ENCODE assay signal across 9 cellular contexts in the genomic region with DNA sequence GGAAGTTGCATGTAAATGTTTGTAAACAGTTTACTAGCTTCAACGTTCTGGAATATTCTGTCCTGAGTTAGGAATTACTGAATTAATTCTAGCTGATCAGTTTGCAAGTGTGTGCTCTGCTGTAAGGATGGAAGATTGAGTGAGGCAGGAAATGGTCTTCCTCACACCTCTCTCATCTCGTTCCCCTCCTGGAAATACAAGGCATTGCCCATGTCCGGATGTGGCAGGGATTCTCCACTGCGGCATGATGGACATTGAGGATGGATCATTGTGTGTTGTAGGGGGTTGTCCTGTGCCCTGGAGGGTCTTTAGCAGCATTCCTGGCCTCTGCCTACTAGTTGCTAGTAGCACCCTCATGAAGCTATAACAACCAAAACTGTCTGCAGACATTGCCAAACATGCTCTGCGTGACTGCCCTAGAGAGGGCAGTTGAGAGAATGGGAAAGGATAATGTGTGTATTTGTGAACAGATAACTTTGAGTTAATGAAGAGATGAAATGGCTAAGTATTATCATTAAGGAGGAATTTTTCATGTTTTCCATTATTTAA. TPM values are rescaled to one million over a fixed set of nuclear protein-coding genes. Genes with fewer than 3 reads are reported as not detected.
DNase-seq lines count a peak whose midpoint lies in the region; ATAC-seq and TF ChIP-seq lines count a peak whose summit lies in the region.
"Had no signal": no experiment of that assay in that cellular context is flagged by ENCODE, and none has a peak within 500 bp of the region (broad histone marks: within the 10 kb centered on the region; RNA-seq: fewer than 3 reads in every experiment).

No MANE protein-coding gene starts in this region.

- no peaks in the 10 kb centered on the region for H3K36me3 ChIP-seq in CD4-positive, CD25-positive, alpha-beta regulatory T cell (ENCODE audit: control insufficient read depth, insufficient read depth, low read length)
- no peaks in the 10 kb centered on the region for H3K36me3 ChIP-seq in Panc1 (ENCODE audit: control insufficient read depth, insufficient read depth, low read length)

- peaks cover 35% of the 10 kb centered on the region for H3K36me3 Mint-ChIP-seq in CD4-positive, CD25-positive, alpha-beta regulatory T cell
- peaks cover 25% of the 10 kb centered on the region for H3K36me3 Mint-ChIP-seq in effector memory CD8-positive, alpha-beta T cell (ENCODE audit: insufficient read depth)

- TF ChIP-seq CTCF in Panc1 (IDR thresholded peaks at IDR 0.05), result no peak

- peak overlapping the region; percentile 90 to 98 (median 94) for H3K27ac Mint-ChIP-seq in CD4-positive, CD25-positive, alpha-beta regulatory T cell
- H3K27ac Mint-ChIP-seq in effector memory CD8-positive, alpha-beta T cell, result peak overlapping the region; percentile 96 to 98

- H3K4me1 ChIP-seq in CD4-positive, CD25-positive, alpha-beta regulatory T cell (ENCODE audit: control insufficient read depth, insufficient read depth, low read length, poor library complexity, severe bottlenecking), result peaks cover 51% of the 10 kb centered on the region
- H3K4me1 ChIP-seq in Panc1 (ENCODE audit: control insufficient read depth, insufficient read depth, low read length), result no peaks in the 10 kb centered on the region

- peaks cover 23 to 89% (median 44%) of the 10 kb centered on the region in 4 donors for H3K4me1 Mint-ChIP-seq in CD4-positive, CD25-positive, alpha-beta regulatory T cell
- H3K4me1 Mint-ChIP-seq in effector memory CD8-positive, alpha-beta T cell (ENCODE audit: low read depth in 2 of 2), result peaks cover 43 to 56% of the 10 kb centered on the region in 2 donors

- CTCF ChIA-PET in Panc1 (lab: Charles Lee), result no interaction called here

- H3K27me3 ChIP-seq in CD4-positive, CD25-positive, alpha-beta regulatory T cell (ENCODE audit: control insufficient read depth, insufficient read depth, low read length), result no peaks in the 10 kb centered on the region
- H3K27me3 ChIP-seq in Panc1 (ENCODE audit: control insufficient read depth, insufficient read depth, low read length), result no peaks in the 10 kb centered on the region

- peak overlapping the region; percentile 68 for H3K4me3 ChIP-seq in CD4-positive, CD25-positive, alpha-beta regulatory T cell (ENCODE audit: low read depth, low read length)
- H3K4me3 ChIP-seq in Panc1 (ENCODE audit: low read depth in 2 of 2, low read length in 2 of 2), result no peak overlapping the region

- in situ Hi-C loops in Panc1 (cut with HindIII; ENCODE audit: low pct_unique_long_range_greater_than_20kb, low sequenced_read_pairs), result no loop called here

- H3K4me3 Mint-ChIP-seq in CD4-positive, CD25-positive, alpha-beta regulatory T cell, result peak overlapping the region; percentile 70 to 93 (median 78)
- peak overlapping the region; percentile 74 to 77 for H3K4me3 Mint-ChIP-seq in effector memory CD8-positive, alpha-beta T cell

- H3K9me3 Mint-ChIP-seq in CD4-positive, CD25-positive, alpha-beta regulatory T cell, result peaks cover 0 to 2% (median 0%) of the 10 kb centered on the region in 7 donors
- no peaks in the 10 kb centered on the region for H3K9me3 Mint-ChIP-seq in effector memory CD8-positive, alpha-beta T cell

- DNase-seq in CD4-positive, CD25-positive, alpha-beta regulatory T cell, result peak in 1 of 3 donors; percentile 37
- DNase-seq in Panc1 (ENCODE audit: low read depth, low spot score) (no peak), pons (ENCODE audit: low spot score) (peak; percentile 16), D341Med (ENCODE audit: low spot score) (no peak), 8988T (no peak)
- DNase-seq in effector memory CD8-positive, alpha-beta T cell, result peak in 1 of 3 experiments; percentile 21
- no peak for DNase-seq in stimulated activated CD4-positive, alpha-beta T cell treated with anti-CD3 and anti-CD28 coated beads, Interleukin-4, amount 100 ng/mL, for 4 hours
- DNase-seq: NCI-H82 had no signal

- H3K27me3 Mint-ChIP-seq in CD4-positive, CD25-positive, alpha-beta regulatory T cell, result peaks cover 7% of the 10 kb centered on the region
- no peaks in the 10 kb centered on the region for H3K27me3 Mint-ChIP-seq in effector memory CD8-positive, alpha-beta T cell

- intact Hi-C loops in Panc1 (cut with micrococcal nuclease; ENCODE audit: unreplicated experiment), result no loop called here

- ATAC-seq in CD4-positive, CD25-positive, alpha-beta regulatory T cell (ENCODE audit: low read depth in 2 of 2), result peak in 1 of 2 donors; percentile 33
- ATAC-seq in Panc1 (peak; percentile 90), GM18873 (IDR thresholded peaks at IDR 0.05; ENCODE audit: low FRiP score, unreplicated experiment) (no peak)
- peak; percentile 25 for ATAC-seq in effector memory CD8-positive, alpha-beta T cell (replicated peaks)

- H3K9me3 ChIP-seq in CD4-positive, CD25-positive, alpha-beta regulatory T cell (ENCODE audit: control insufficient read depth in 2 of 2, low read length in 2 of 2), result no peaks in the 10 kb centered on the region
- no peaks in the 10 kb centered on the region for H3K9me3 ChIP-seq in Panc1 (ENCODE audit: control insufficient read depth, insufficient read depth, low read depth, low read length)

- peak overlapping the region; percentile 93 for H3K27ac ChIP-seq in CD4-positive, CD25-positive, alpha-beta regulatory T cell (ENCODE audit: insufficient read depth, low read length, poor library complexity, severe bottlenecking)
- H3K27ac ChIP-seq in Panc1 (ENCODE audit: low read length), result peak overlapping the region; percentile 29; the same call in 1 of the 2 replicates

- BruUV-seq in Panc1 (replicated peaks; lab: Mats Ljungman, UMichigan), result no TSS peak

- POLR2A ChIA-PET in Panc1 (lab: Charles Lee), result no interaction called here

RNA-seq across cellular contexts. Expression of a gene that starts 12.6 kb away (rescaled TPM):
- 74.3 TPM for total RNA-seq in CD4-positive, CD25-positive, alpha-beta regulatory T cell
- polyA plus RNA-seq in CD4-positive, CD25-positive, alpha-beta regulatory T cell, result 10 to 100 TPM; 34.9 to 69.5 (median 44.0) TPM
- 6.8 TPM for total RNA-seq in Panc1 (2021; ENCODE audit: unreplicated experiment)
- 6.5 TPM for polyA plus RNA-seq in Panc1 (2012; ENCODE audit: insufficient read length)

RNA-seq across cellular contexts. Expression of a gene that starts 39.6 kb away (rescaled TPM):
- 47.5 TPM for total RNA-seq in CD4-positive, CD25-positive, alpha-beta regulatory T cell
- 10 to 100 TPM; 16.6 to 25.3 (median 19.3) TPM for polyA plus RNA-seq in CD4-positive, CD25-positive, alpha-beta regulatory T cell
- total RNA-seq in Panc1 (2021; ENCODE audit: unreplicated experiment), result 3.0 TPM
- 4.0 TPM for polyA plus RNA-seq in Panc1 (2012; ENCODE audit: insufficient read length)

Comparison
In these comparisons a context has a peak if more than half of its experiments do, and no peak if none do; other contexts are left out.
1. RNA of a gene that starts 39.6 kb away (total RNA-seq): 47.5 TPM in CD4-positive, CD25-positive, alpha-beta regulatory T cell (single experiment); 3.0 TPM in Panc1 (single experiment); every median in the first group is over 10 times any median in the second.